In genomic region chr16:49855280-49855821, GRCh38 we compare ENCODE assay signal across 8 cellular contexts. TPM values are rescaled to one million over a fixed set of nuclear protein-coding genes. Genes with fewer than 3 reads are reported as not detected.
DNase-seq lines count a peak whose midpoint lies in the region; ATAC-seq and TF ChIP-seq lines count a peak whose summit lies in the region.

No MANE protein-coding gene starts in this region.

- CTCF ChIA-PET in naive thymus-derived CD4-positive, alpha-beta T cell (lab: Charles Lee) = no interaction called here

- TF ChIP-seq CTCF in testis (IDR thresholded peaks at IDR 0.05) = no peak

- peaks cover 44% of the 10 kb centered on the region for H3K27me3 Mint-ChIP-seq in activated T-helper 2 cell treated with anti-CD3 and anti-CD28 coated beads, Interferon-gamma antibody, Interleukin-2, Interleukin-4, amounts not matched to agents 10 μg/mL and 5 μg/mL and 100 μg/mL, durations not matched to agents 14 hours and 24 hours and 36 hours (ENCODE audit: low read depth)
- H3K27me3 Mint-ChIP-seq in naive thymus-derived CD4-positive, alpha-beta T cell = peaks cover 28 to 67% (median 45%) of the 10 kb centered on the region in 5 donors

- H3K27ac ChIP-seq in naive thymus-derived CD4-positive, alpha-beta T cell (ENCODE audit: low read depth, low read length) = no peak overlapping the region
- peak overlapping the region; percentile 80 to 90 for H3K27ac ChIP-seq in testis

- no peaks in the 10 kb centered on the region for H3K9me3 ChIP-seq in naive thymus-derived CD4-positive, alpha-beta T cell (ENCODE audit: control insufficient read depth in 2 of 3, low read length in 3 of 3)
- H3K9me3 ChIP-seq in testis = no peaks in the 10 kb centered on the region

- WGBS in testis, 2 donors = 0% methylated on average over 21 to 58 of the region's 75 CpGs

- peaks cover 0 to 5% of the 10 kb centered on the region in 2 donors for H3K4me1 ChIP-seq in naive thymus-derived CD4-positive, alpha-beta T cell (ENCODE audit: control insufficient read depth in 2 of 2, insufficient read depth in 2 of 2, low read length in 2 of 2)
- H3K4me1 ChIP-seq in testis = peaks cover 10% of the 10 kb centered on the region

- no peak overlapping the region for H3K4me3 ChIP-seq in naive thymus-derived CD4-positive, alpha-beta T cell (ENCODE audit: low read length)
- H3K4me3 ChIP-seq in testis = peak overlapping the region; percentile 74 to 76

- peak; percentile 57 for DNase-seq in AG08395 (ENCODE audit: low spot score)
- peak; percentile 55 for DNase-seq in GM19240 (ENCODE audit: insufficient read length, low spot score)
- peak; percentile 6 for DNase-seq in OCI-M1 (lab: John Stamatoyannopoulos, UW)
- DNase-seq in activated T-helper 2 cell treated with anti-CD3 and anti-CD28 coated beads, Interferon-gamma antibody, Interleukin-2, Interleukin-4, amounts not matched to agents 10 μg/mL and 5 μg/mL and 100 μg/mL, durations not matched to agents 14 hours and 24 hours and 36 hours (ENCODE audit: low spot score) = peak; percentile 74
- DNase-seq in fibroblast of peridontal ligament (ENCODE audit: extremely low read depth) = peak; percentile 65
- peak; percentile 25 to 60 (median 58) for DNase-seq in naive thymus-derived CD4-positive, alpha-beta T cell
- peak; percentile 85 for DNase-seq in testis

- no peak for TF ChIP-seq POLR2A in testis (IDR thresholded peaks at IDR 0.05)

- H3K4me3 Mint-ChIP-seq in activated T-helper 2 cell treated with anti-CD3 and anti-CD28 coated beads, Interferon-gamma antibody, Interleukin-2, Interleukin-4, amounts not matched to agents 10 μg/mL and 5 μg/mL and 100 μg/mL, durations not matched to agents 14 hours and 24 hours and 36 hours (ENCODE audit: low read depth) = peak overlapping the region; percentile 17
- H3K4me3 Mint-ChIP-seq in naive thymus-derived CD4-positive, alpha-beta T cell = peak overlapping the region in 7 of 10 donors; percentile 16 to 90 (median 41)

- intact Hi-C loops in activated T-helper 2 cell treated with anti-CD3 and anti-CD28 coated beads, Interferon-gamma antibody, Interleukin-2, Interleukin-4, amounts not matched to agents 10 μg/mL and 5 μg/mL and 100 μg/mL, durations not matched to agents 14 hours and 24 hours and 36 hours (cut with micrococcal nuclease) = no loop called here
- intact Hi-C loops in naive thymus-derived CD4-positive, alpha-beta T cell (cut with micrococcal nuclease) = loop anchor here (5.0 to 10.0 kb wide), 4 partner anchors 212 to 949 kb away; partner anchors contain the start of gene HEATR3 (in 1 of the 2)
- intact Hi-C loops in testis (cut with DNase I; ENCODE audit: low total_unique reads) = no loop called here

- POLR2A ChIA-PET in naive thymus-derived CD4-positive, alpha-beta T cell (lab: Charles Lee) = interaction anchor here (0.8 kb wide), 1 partner anchor 891 kb away, joined by 3 read pairs; no protein-coding TSS in a partner anchor

- H3K27ac Mint-ChIP-seq in activated T-helper 2 cell treated with anti-CD3 and anti-CD28 coated beads, Interferon-gamma antibody, Interleukin-2, Interleukin-4, amounts not matched to agents 10 μg/mL and 5 μg/mL and 100 μg/mL, durations not matched to agents 14 hours and 24 hours and 36 hours = no peak overlapping the region
- no peak overlapping the region for H3K27ac Mint-ChIP-seq in naive thymus-derived CD4-positive, alpha-beta T cell

- H3K27me3 ChIP-seq in naive thymus-derived CD4-positive, alpha-beta T cell (ENCODE audit: control insufficient read depth in 2 of 2, insufficient read depth in 2 of 2, low read length in 2 of 2) = peaks cover 0 to 4% of the 10 kb centered on the region in 2 donors
- no peaks in the 10 kb centered on the region for H3K27me3 ChIP-seq in testis

- no peaks in the 10 kb centered on the region for H3K36me3 Mint-ChIP-seq in activated T-helper 2 cell treated with anti-CD3 and anti-CD28 coated beads, Interferon-gamma antibody, Interleukin-2, Interleukin-4, amounts not matched to agents 10 μg/mL and 5 μg/mL and 100 μg/mL, durations not matched to agents 14 hours and 24 hours and 36 hours (ENCODE audit: low read depth)
- no peaks in the 10 kb centered on the region for H3K36me3 Mint-ChIP-seq in naive thymus-derived CD4-positive, alpha-beta T cell

- peaks cover 5% of the 10 kb centered on the region for H3K4me1 Mint-ChIP-seq in activated T-helper 2 cell treated with anti-CD3 and anti-CD28 coated beads, Interferon-gamma antibody, Interleukin-2, Interleukin-4, amounts not matched to agents 10 μg/mL and 5 μg/mL and 100 μg/mL, durations not matched to agents 14 hours and 24 hours and 36 hours (ENCODE audit: low read depth)
- peaks cover 0 to 20% (median 11%) of the 10 kb centered on the region in 7 donors for H3K4me1 Mint-ChIP-seq in naive thymus-derived CD4-positive, alpha-beta T cell

- ATAC-seq in HG03457 (IDR thresholded peaks at IDR 0.05; ENCODE audit: unreplicated experiment) = peak; percentile 43
- ATAC-seq in naive thymus-derived CD4-positive, alpha-beta T cell = peak; percentile 76

- no peaks in the 10 kb centered on the region for H3K36me3 ChIP-seq in naive thymus-derived CD4-positive, alpha-beta T cell (ENCODE audit: control insufficient read depth in 2 of 3, insufficient read depth in 3 of 3, low read length in 3 of 3)
- H3K36me3 ChIP-seq in testis (ENCODE audit: low read depth, missing control alignments) = no peaks in the 10 kb centered on the region

- H3K9me3 Mint-ChIP-seq in activated T-helper 2 cell treated with anti-CD3 and anti-CD28 coated beads, Interferon-gamma antibody, Interleukin-2, Interleukin-4, amounts not matched to agents 10 μg/mL and 5 μg/mL and 100 μg/mL, durations not matched to agents 14 hours and 24 hours and 36 hours = no peaks in the 10 kb centered on the region
- peaks cover 0 to 1% (median 0%) of the 10 kb centered on the region in 11 donors for H3K9me3 Mint-ChIP-seq in naive thymus-derived CD4-positive, alpha-beta T cell

RNA-seq across cellular contexts. Expression of gene ZNF423, which starts 0.6 kb away (rescaled TPM):
- total RNA-seq in activated T-helper 2 cell treated with anti-CD3 and anti-CD28 coated beads, Interferon-gamma antibody, Interleukin-2, Interleukin-4, amounts not matched to agents 10 μg/mL and 5 μg/mL and 100 μg/mL, durations not matched to agents 14 hours and 24 hours and 36 hours = not detected in 2 replicates
- total RNA-seq in naive thymus-derived CD4-positive, alpha-beta T cell = not detected
- polyA plus RNA-seq in naive thymus-derived CD4-positive, alpha-beta T cell = not detected
- total RNA-seq in testis = 10 to 100 TPM; 12.1 to 19.0 TPM
- polyA plus RNA-seq in testis (ENCODE audit: insufficient read depth, low read depth, low replicate concordance) = 8.9 TPM

Comparison
In these comparisons a context has a peak if more than half of its experiments do, and no peak if none do; other contexts are left out.
1. DNase-seq: peak in every context shown above with its lines; median percentile 85 in testis; 74 in activated T-helper 2 cell treated with anti-CD3 and anti-CD28 coated beads, Interferon-gamma antibody, Interleukin-2, Interleukin-4, amounts not matched to agents 10 μg/mL and 5 μg/mL and 100 μg/mL, durations not matched to agents 14 hours and 24 hours and 36 hours; 65 in fibroblast of peridontal ligament; 58 in naive thymus-derived CD4-positive, alpha-beta T cell; 57 in AG08395; 55 in GM19240; 6 in OCI-M1.
2. RNA of gene ZNF423, which starts 0.6 kb away (total RNA-seq): 12.1 to 19.0 TPM in testis; not detected in activated T-helper 2 cell treated with anti-CD3 and anti-CD28 coated beads, Interferon-gamma antibody, Interleukin-2, Interleukin-4, amounts not matched to agents 10 μg/mL and 5 μg/mL and 100 μg/mL, durations not matched to agents 14 hours and 24 hours and 36 hours and not detected in naive thymus-derived CD4-positive, alpha-beta T cell; every median in the first group is over 10 times any median in the second.
3. intact Hi-C loops: an anchor here in naive thymus-derived CD4-positive, alpha-beta T cell (5.0 to 10.0 kb wide); none called in activated T-helper 2 cell treated with anti-CD3 and anti-CD28 coated beads, Interferon-gamma antibody, Interleukin-2, Interleukin-4, amounts not matched to agents 10 μg/mL and 5 μg/mL and 100 μg/mL, durations not matched to agents 14 hours and 24 hours and 36 hours and testis.